Comparison of ENCODE assay signal across 19 cellular contexts in the genomic region with DNA sequence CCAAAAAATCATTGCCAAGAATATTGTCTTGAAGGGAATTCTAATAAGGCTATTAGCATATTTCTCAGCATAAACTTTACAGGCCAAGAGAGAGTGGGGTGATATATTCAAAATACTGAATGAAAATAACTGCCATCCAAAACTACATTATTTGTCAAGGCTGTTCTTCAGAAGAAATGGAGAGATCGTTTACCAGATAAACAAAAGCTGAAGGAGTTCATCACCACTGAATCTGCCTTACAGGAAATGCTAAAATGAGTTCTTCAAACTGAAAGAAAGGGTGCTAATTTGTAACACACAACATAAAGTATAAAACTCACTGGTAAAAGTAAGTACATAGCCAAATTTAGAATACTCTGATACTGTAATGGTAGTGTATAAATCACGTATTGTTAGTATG.
DNase-seq lines count a peak whose midpoint lies in the region; ATAC-seq and TF ChIP-seq lines count a peak whose summit lies in the region.
"Had no signal": no experiment of that assay in that cellular context is flagged by ENCODE, and none has a peak within 500 bp of the region (broad histone marks: within the 10 kb centered on the region; RNA-seq: fewer than 3 reads in every experiment).

No MANE protein-coding gene starts in this region.

- ATAC-seq in DND-41 (ENCODE audit: insufficient read depth, low read depth) (peak; percentile 89), GM23338 (no peak)
- no peak for ATAC-seq in stimulated activated memory B cell treated with anti-CD40 and anti-IgM and Interleukin-4, amounts not matched to agents 10 μg/mL and 1 μg/mL and 100 μg/mL, for 72 hours
- ATAC-seq: A549, GM12878 had no signal

- peak overlapping the region; percentile 11; the same call in 1 of the 2 replicates for H3K27ac Mint-ChIP-seq in GM23338
- no peak overlapping the region for H3K27ac Mint-ChIP-seq in stimulated activated memory B cell treated with anti-CD40 and anti-IgM and Interleukin-4, amounts not matched to agents 10 μg/mL and 1 μg/mL and 100 μg/mL, for 72 hours
- H3K27ac Mint-ChIP-seq: CD4-positive, alpha-beta memory T cell; HFFc6 had no signal

- H3K9me3 ChIP-seq in DND-41 (ENCODE audit: insufficient read depth, low read length, severe bottlenecking), result peaks cover 4% of the 10 kb centered on the region
- H3K9me3 ChIP-seq in SK-N-MC (ENCODE audit: low read depth, low read length), result no peaks in the 10 kb centered on the region
- no peaks in the 10 kb centered on the region for H3K9me3 ChIP-seq in OCI-LY7 (ENCODE audit: low read length)
- no peaks in the 10 kb centered on the region for H3K9me3 ChIP-seq in right atrium auricular region
- H3K9me3 ChIP-seq: A549, HAP-1 had no signal

- H3K9me2 ChIP-seq in GM23338 (ENCODE audit: insufficient read depth), result no peaks in the 10 kb centered on the region
- H3K9me2 ChIP-seq in OCI-LY7 (ENCODE audit: insufficient read depth, low read length), result no peaks in the 10 kb centered on the region

- H2AFZ ChIP-seq in DND-41 (ENCODE audit: low read depth, low read length), result peak overlapping the region; percentile 70
- no peak overlapping the region for H2AFZ ChIP-seq in GM23338
- H2AFZ ChIP-seq in OCI-LY7 (ENCODE audit: low read length), result no peak overlapping the region

- H3K4me1 ChIP-seq in DND-41 (ENCODE audit: insufficient read depth, low read length) (peaks cover 39% of the 10 kb centered on the region), GM23338 (ENCODE audit: insufficient read depth) (no peaks in the 10 kb centered on the region), OCI-LY7 (ENCODE audit: insufficient read depth, low read length, poor library complexity, severe bottlenecking) (no peaks in the 10 kb centered on the region), right atrium auricular region (no peaks in the 10 kb centered on the region)
- H3K4me1 ChIP-seq: A549, HAP-1 had no signal

- 0 out of 2 replicates have a peak, but pooled peaks cover 2% of the 10 kb centered on the region for H3K36me3 ChIP-seq in DND-41 (ENCODE audit: insufficient read depth, low read length)
- no peaks in the 10 kb centered on the region for H3K36me3 ChIP-seq in GM23338 (ENCODE audit: insufficient read depth)
- no peaks in the 10 kb centered on the region for H3K36me3 ChIP-seq in SK-N-MC (ENCODE audit: insufficient read depth, low read length)
- no peaks in the 10 kb centered on the region for H3K36me3 ChIP-seq in OCI-LY7 (ENCODE audit: insufficient read depth, low read length)
- no peaks in the 10 kb centered on the region for H3K36me3 ChIP-seq in right atrium auricular region
- H3K36me3 ChIP-seq: HAP-1 had no signal

- H3K9ac ChIP-seq in DND-41 (ENCODE audit: low read depth, low read length) (peak overlapping the region; percentile 51; the same call in 1 of the 2 replicates), SK-N-MC (ENCODE audit: insufficient read length) (no peak overlapping the region)

- DNase-seq in DND-41 (no peak), GM23338 (ENCODE audit: low spot score) (no peak), SK-N-MC (ENCODE audit: low read depth, low spot score) (no peak), GOT3 (lab: John Stamatoyannopoulos, UW) (no peak), OCI-LY7 (ENCODE audit: low spot score) (no peak), right atrium auricular region (ENCODE audit: low spot score) (no peak)
- DNase-seq: 8988T; C1 segment of cervical spinal cord; Calu3; CD4-positive, alpha-beta memory T cell; COR-L47; DMS53; DMS79 treated with DMSO at 0.1 percent for 48 hours; GDM1; HFFc6 had no signal

- no TSS peak for BruUV-seq in OCI-LY7 (replicated peaks; lab: Mats Ljungman, UMichigan)

- POLR2A ChIA-PET in OCI-LY7 (lab: Charles Lee), result no interaction called here

- H3K36me3 Mint-ChIP-seq in GM23338 (ENCODE audit: low read depth), result no peaks in the 10 kb centered on the region
- no peaks in the 10 kb centered on the region for H3K36me3 Mint-ChIP-seq in stimulated activated memory B cell treated with anti-CD40 and anti-IgM and Interleukin-4, amounts not matched to agents 10 μg/mL and 1 μg/mL and 100 μg/mL, for 72 hours
- H3K36me3 Mint-ChIP-seq: CD4-positive, alpha-beta memory T cell had no signal

- H3K4me3 ChIP-seq in DND-41 (ENCODE audit: low read depth in 1 of 2, low read length in 2 of 2) (peak overlapping the region in 1 of 2 experiments; percentile 22; a peak in 1 of 4 replicates), GM23338 (no peak overlapping the region), SK-N-MC (peak overlapping the region; percentile 4; the same call in 1 of the 2 replicates), OCI-LY7 (ENCODE audit: low read depth, low read length, poor library complexity, severe bottlenecking) (no peak overlapping the region), right atrium auricular region (no peak overlapping the region)
- H3K4me3 ChIP-seq: A549, GM12878, HAP-1 had no signal

- peak overlapping the region; percentile 92 for H3K27ac ChIP-seq in DND-41 (ENCODE audit: low read length)
- no peak overlapping the region for H3K27ac ChIP-seq in GM23338 (ENCODE audit: low read depth)
- H3K27ac ChIP-seq in SK-N-MC, result peak overlapping the region; percentile 87
- H3K27ac ChIP-seq in OCI-LY7 (ENCODE audit: low read depth, low read length, poor library complexity, severe bottlenecking), result no peak overlapping the region
- H3K27ac ChIP-seq in right atrium auricular region, result no peak overlapping the region
- H3K27ac ChIP-seq: A549 had no signal

- no peaks in the 10 kb centered on the region for H3K4me1 Mint-ChIP-seq in GM23338
- H3K4me1 Mint-ChIP-seq in stimulated activated memory B cell treated with anti-CD40 and anti-IgM and Interleukin-4, amounts not matched to agents 10 μg/mL and 1 μg/mL and 100 μg/mL, for 72 hours, result no peaks in the 10 kb centered on the region
- H3K4me1 Mint-ChIP-seq: CD4-positive, alpha-beta memory T cell had no signal

- H3F3A ChIP-seq in GM23338 (replicated peaks; ENCODE audit: low read depth), result no peaks in the 10 kb centered on the region

- TF ChIP-seq CTCF in DND-41 (IDR thresholded peaks at IDR 0.05; ENCODE audit: borderline replicate concordance, extremely low read depth, low read length, poor library complexity, severe bottlenecking) (no peak), GM23338 (conservative IDR thresholded peaks at IDR 0.05; ENCODE audit: low read depth in 2 of 2) (no peak), OCI-LY7 (conservative IDR thresholded peaks at IDR 0.05; ENCODE audit: low read length) (no peak), right atrium auricular region (IDR thresholded peaks at IDR 0.05) (no peak)

- no peak overlapping the region for H3K4me3 Mint-ChIP-seq in GM23338
- H3K4me3 Mint-ChIP-seq in stimulated activated memory B cell treated with anti-CD40 and anti-IgM and Interleukin-4, amounts not matched to agents 10 μg/mL and 1 μg/mL and 100 μg/mL, for 72 hours, result no peak overlapping the region
- H3K4me3 Mint-ChIP-seq: CD4-positive, alpha-beta memory T cell; HFFc6 had no signal

- no peaks in the 10 kb centered on the region for H3K79me2 ChIP-seq in DND-41 (ENCODE audit: insufficient read depth, low read length)
- no peaks in the 10 kb centered on the region for H3K79me2 ChIP-seq in GM23338 (replicated peaks; ENCODE audit: insufficient read depth)
- H3K79me2 ChIP-seq in OCI-LY7 (ENCODE audit: insufficient read depth, low read depth, low read length), result no peaks in the 10 kb centered on the region

- H3K27me3 ChIP-seq in DND-41 (ENCODE audit: insufficient read depth, low read length, poor library complexity) (no peaks in the 10 kb centered on the region), GM23338 (ENCODE audit: insufficient read depth) (no peaks in the 10 kb centered on the region), right atrium auricular region (no peaks in the 10 kb centered on the region)

- peak overlapping the region; percentile 40 for H3K4me2 ChIP-seq in DND-41 (ENCODE audit: insufficient read depth, low read length)
- no peak overlapping the region for H3K4me2 ChIP-seq in GM23338
- H3K4me2 ChIP-seq in OCI-LY7 (ENCODE audit: low read length), result no peak overlapping the region
- H3K4me2 ChIP-seq: A549 had no signal

- H3K9me3 Mint-ChIP-seq in GM23338, result no peaks in the 10 kb centered on the region
- H3K9me3 Mint-ChIP-seq in stimulated activated memory B cell treated with anti-CD40 and anti-IgM and Interleukin-4, amounts not matched to agents 10 μg/mL and 1 μg/mL and 100 μg/mL, for 72 hours, result peaks cover 2% of the 10 kb centered on the region
- H3K9me3 Mint-ChIP-seq: HFFc6 had no signal

- intact Hi-C loops in OCI-LY7 (cut with micrococcal nuclease; ENCODE audit: unreplicated experiment), result no loop called here

- H4K20me1 ChIP-seq in DND-41 (ENCODE audit: insufficient read depth, low read length) (no peaks in the 10 kb centered on the region), GM23338 (replicated peaks; ENCODE audit: insufficient read depth) (no peaks in the 10 kb centered on the region), OCI-LY7 (ENCODE audit: insufficient read depth, low read length) (no peaks in the 10 kb centered on the region)

- CTCF ChIA-PET in OCI-LY7 (lab: Charles Lee; ENCODE audit: unreplicated experiment), result no interaction called here

- H3K27me3 Mint-ChIP-seq in GM23338 (ENCODE audit: insufficient read depth, low read depth, poor library complexity), result peaks cover 2% of the 10 kb centered on the region
- H3K27me3 Mint-ChIP-seq in stimulated activated memory B cell treated with anti-CD40 and anti-IgM and Interleukin-4, amounts not matched to agents 10 μg/mL and 1 μg/mL and 100 μg/mL, for 72 hours, result no peaks in the 10 kb centered on the region
- H3K27me3 Mint-ChIP-seq: CD4-positive, alpha-beta memory T cell had no signal

TF ChIP-seq in GM23338, 12 proteins besides CTCF, POLR2A, EP300 and RAD21 (continues in another document):
- TF ChIP-seq STAT1 (IDR thresholded peaks at IDR 0.05; ENCODE audit: unreplicated experiment), result no peak
- TF ChIP-seq JUNB (IDR thresholded peaks at IDR 0.05; ENCODE audit: unreplicated experiment), result no peak
- TF ChIP-seq CREB1 (CRISPR knock-in tag; IDR thresholded peaks at IDR 0.05; ENCODE audit: low read depth), result no peak

Comparison
In these comparisons a context has a peak if more than half of its experiments do, and no peak if none do; other contexts are left out.
1. H3K27ac ChIP-seq: peak in DND-41 (single experiment) and SK-N-MC (single experiment); none in GM23338 (single experiment), OCI-LY7 (single experiment) and right atrium auricular region (0 of 2).